In genomic region chr6:94859924-94860323, GRCh38 we compare ENCODE assay signal across 22 cellular contexts.
DNase-seq lines count a peak whose midpoint lies in the region; ATAC-seq, FAIRE-seq and TF ChIP-seq lines count a peak whose summit lies in the region.
"Had no signal": no experiment of that assay in that cellular context is flagged by ENCODE, and none has a peak within 500 bp of the region (broad histone marks: within the 10 kb centered on the region; RNA-seq: fewer than 3 reads in every experiment).

No MANE protein-coding gene starts in this region.

- H4K20me1 ChIP-seq in H9 (ENCODE audit: control insufficient read depth, insufficient read depth, insufficient read length), result no peaks in the 10 kb centered on the region

- no peak overlapping the region for H2BK20ac ChIP-seq in H9 (ENCODE audit: low read depth, low read length, poor library complexity, severe bottlenecking)

- no peak overlapping the region for H2AK5ac ChIP-seq in H9 (ENCODE audit: insufficient read length, low read length)
- H2AK5ac ChIP-seq in mesendoderm (ENCODE audit: low read length), result no peak overlapping the region

- no peaks in the 10 kb centered on the region for H3K23me2 ChIP-seq in H9 (ENCODE audit: insufficient read length, low read depth, low read length, poor library complexity, severe bottlenecking)

- H3K79me2 ChIP-seq in H9 (ENCODE audit: insufficient read depth, low read length) (no peaks in the 10 kb centered on the region), mesendoderm (ENCODE audit: control insufficient read depth, insufficient read depth, low read length) (no peaks in the 10 kb centered on the region)

- H3K36me3 ChIP-seq in endodermal cell (ENCODE audit: control insufficient read depth, insufficient read depth, low read length), result no peaks in the 10 kb centered on the region
- H3K36me3 ChIP-seq in mesendoderm (ENCODE audit: control insufficient read depth, insufficient read depth, low read length), result no peaks in the 10 kb centered on the region
- H3K36me3 ChIP-seq in kidney (ENCODE audit: control insufficient read depth in 1 of 2, insufficient read depth in 2 of 2, low read length in 2 of 2), result no peaks in the 10 kb centered on the region
- H3K36me3 ChIP-seq in body of pancreas (replicated peaks in 1 of 2; ENCODE audit: insufficient read depth in 1 of 2, low read depth in 2 of 2), result no peaks in the 10 kb centered on the region
- H3K36me3 ChIP-seq: BE2C, HAP-1 had no signal

- H3K56ac ChIP-seq in H9 (ENCODE audit: insufficient read length, low read depth, low read length) (no peak overlapping the region), mesendoderm (ENCODE audit: low read length) (no peak overlapping the region)

- H3K27me3 Mint-ChIP-seq in H9 (ENCODE audit: low read depth) (no peaks in the 10 kb centered on the region), endodermal cell (ENCODE audit: insufficient read depth) (no peaks in the 10 kb centered on the region)
- H3K27me3 Mint-ChIP-seq: CD4-positive, CD25-positive, alpha-beta regulatory T cell; CD8-positive, alpha-beta memory T cell had no signal

- no peak overlapping the region for H3K23ac ChIP-seq in H9 (ENCODE audit: insufficient read length, low read depth, low read length)
- no peak overlapping the region for H3K23ac ChIP-seq in mesendoderm (ENCODE audit: low read length)

- H3K4ac ChIP-seq in H9 (ENCODE audit: low read depth, low read length) (no peak overlapping the region), mesendoderm (ENCODE audit: low read depth, low read length) (no peak overlapping the region)

- H3K27ac Mint-ChIP-seq in H9, result peak overlapping the region; percentile 16 to 55 (median 20); a peak in 3 of 7 replicates
- H3K27ac Mint-ChIP-seq in endodermal cell, result peak overlapping the region; percentile 40
- H3K27ac Mint-ChIP-seq: CD4-positive, CD25-positive, alpha-beta regulatory T cell; CD8-positive, alpha-beta memory T cell had no signal

- H3K14ac ChIP-seq in H9 (ENCODE audit: insufficient read depth, low read length), result no peak overlapping the region

- H3K18ac ChIP-seq in H9 (ENCODE audit: insufficient read length, low read depth, low read length) (no peak overlapping the region), mesendoderm (ENCODE audit: low read length) (no peak overlapping the region)

- H3K9ac ChIP-seq in H9 (ENCODE audit: extremely low read depth, insufficient read length, low read length), result no peak overlapping the region
- no peak overlapping the region for H3K9ac ChIP-seq in endodermal cell (ENCODE audit: extremely low read depth, low read length, poor library complexity, severe bottlenecking)
- H3K9ac ChIP-seq in mesendoderm (ENCODE audit: low read length), result no peak overlapping the region
- H3K9ac ChIP-seq in kidney (ENCODE audit: low read length in 2 of 2), result no peak overlapping the region
- H3K9ac ChIP-seq: GM23248 had no signal

- no peak overlapping the region for H3T11ph ChIP-seq in H9 (ENCODE audit: low read length)

- H3K9me3 Mint-ChIP-seq in H9, result peaks cover 0 to 3% of the 10 kb centered on the region in 2 experiments; a peak in 1 of 5 replicates
- H3K9me3 Mint-ChIP-seq in endodermal cell, result peaks cover 2% of the 10 kb centered on the region

- intact Hi-C loops in kidney (cut with DNase I) (no loop called here), body of pancreas (cut with DNase I) (no loop called here)

- H3K27me3 ChIP-seq in H9 (ENCODE audit: insufficient read depth, low read length) (no peaks in the 10 kb centered on the region), endodermal cell (ENCODE audit: control insufficient read depth, insufficient read depth, low read length, poor library complexity, severe bottlenecking) (no peaks in the 10 kb centered on the region), mesendoderm (ENCODE audit: insufficient read depth, low read length, poor library complexity) (no peaks in the 10 kb centered on the region), body of pancreas (no peaks in the 10 kb centered on the region)
- H3K27me3 ChIP-seq: BE2C had no signal

- no CpG with 5 or more reads among the region's 4 CpGs for WGBS in H9 (ENCODE audit: extremely low coverage, insufficient read length, low lambda C conversion rate)
- 92 to 97% methylated on average over 2 to 4 of the region's 4 CpGs for WGBS in endodermal cell (ENCODE audit: insufficient coverage in 1 of 2, insufficient read length in 1 of 2), 2 experiments
- WGBS in mesendoderm (ENCODE audit: extremely low coverage, insufficient coverage, low lambda C conversion rate), result no CpG with 5 or more reads among the region's 4 CpGs
- WGBS in body of pancreas, 2 donors, result 63 to 65% methylated on average over 4 of the region's 4 CpGs

- TF ChIP-seq POLR2A in body of pancreas (IDR thresholded peaks at IDR 0.05), result no peak

- H3K4me2 ChIP-seq in H9 (ENCODE audit: insufficient read depth, insufficient read length, low read length) (no peak overlapping the region), mesendoderm (ENCODE audit: low read length) (no peak overlapping the region)

- ATAC-seq in GM21526 (IDR thresholded peaks at IDR 0.05; ENCODE audit: low FRiP score, unreplicated experiment), result no peak
- ATAC-seq in body of pancreas, result no peak
- ATAC-seq: GM12878 had no signal

- H3K4me3 ChIP-seq in endodermal cell (ENCODE audit: low read length) (no peak overlapping the region), mesendoderm (ENCODE audit: low read length) (no peak overlapping the region), kidney (ENCODE audit: low read length in 2 of 2) (no peak overlapping the region), body of pancreas (no peak overlapping the region)
- H3K4me3 ChIP-seq: GM12878, GM23248, HAP-1 had no signal

- no peak overlapping the region for H4K91ac ChIP-seq in H9 (ENCODE audit: insufficient read length, low read depth, low read length)

- no peak overlapping the region for H4K8ac ChIP-seq in H9 (replicated peaks; ENCODE audit: insufficient read length, low read depth, low read length)
- no peak overlapping the region for H4K8ac ChIP-seq in mesendoderm (ENCODE audit: low read depth, low read length)

- H3K36me3 Mint-ChIP-seq in H9 (ENCODE audit: insufficient read depth in 1 of 3, low read depth in 3 of 3) (no peaks in the 10 kb centered on the region; a peak in 1 of 7 replicates), endodermal cell (ENCODE audit: low read depth) (no peaks in the 10 kb centered on the region)
- H3K36me3 Mint-ChIP-seq: CD4-positive, CD25-positive, alpha-beta regulatory T cell; CD8-positive, alpha-beta memory T cell had no signal

- H2BK120ac ChIP-seq in H9 (ENCODE audit: low read depth, low read length, poor library complexity, severe bottlenecking) (no peak overlapping the region), mesendoderm (ENCODE audit: low read depth, low read length) (no peak overlapping the region)

- H2BK12ac ChIP-seq in H9 (ENCODE audit: insufficient read length, low read depth, low read length), result no peak overlapping the region

- DNase-seq in H9 (peak; percentile 31), endodermal cell (peak; percentile 64), mesendoderm (peak; percentile 37), kidney (no peak), body of pancreas (no peak)
- DNase-seq: ACHN; BE2C; C1 segment of cervical spinal cord; CD4-positive, CD25-positive, alpha-beta regulatory T cell; CD8-positive, alpha-beta memory T cell; COR-L47; DMS 273 treated with DMSO at 0.1 percent for 48 hours; DMS53; DND-41; EL; GM23248 had no signal

- H3K9me3 ChIP-seq in H9 (ENCODE audit: control insufficient read depth, low read depth, low read length) (no peaks in the 10 kb centered on the region), endodermal cell (ENCODE audit: control insufficient read depth, low read length) (no peaks in the 10 kb centered on the region), kidney (ENCODE audit: control insufficient read depth in 1 of 2, low read length in 2 of 2) (no peaks in the 10 kb centered on the region), body of pancreas (no peaks in the 10 kb centered on the region)
- H3K9me3 ChIP-seq: BE2C, HAP-1 had no signal

- H3K4me3 Mint-ChIP-seq in H9 (no peak overlapping the region), endodermal cell (no peak overlapping the region)
- H3K4me3 Mint-ChIP-seq: CD4-positive, CD25-positive, alpha-beta regulatory T cell; CD8-positive, alpha-beta memory T cell had no signal

- H4K5ac ChIP-seq in H9 (ENCODE audit: insufficient read length, low read depth, low read length) (no peak overlapping the region), mesendoderm (ENCODE audit: low read length) (no peak overlapping the region)

- H2BK5ac ChIP-seq in H9 (ENCODE audit: insufficient read length, low read length) (no peak overlapping the region), mesendoderm (ENCODE audit: low read length) (no peak overlapping the region)

- peak overlapping the region; percentile 29 for H2AFZ ChIP-seq in H9 (ENCODE audit: low read length)
- H2AFZ ChIP-seq: GM23248 had no signal

- FAIRE-seq in kidney (lab: Jason Lieb, UNC), result no peak
- FAIRE-seq: A204.1, GM12878, GM19239 had no signal

- H2BK15ac ChIP-seq in H9 (ENCODE audit: low read depth, low read length) (no peak overlapping the region), mesendoderm (replicated peaks; ENCODE audit: low read depth) (no peak overlapping the region)

- TF ChIP-seq CTCF in H9 (conservative IDR thresholded peaks at IDR 0.05) (no peak), endodermal cell (conservative IDR thresholded peaks at IDR 0.05) (no peak), kidney (IDR thresholded peaks at IDR 0.05; ENCODE audit: borderline replicate concordance, extremely low read depth, insufficient read depth) (no peak), body of pancreas (IDR thresholded peaks at IDR 0.05) (no peak)

- peaks cover 3% of the 10 kb centered on the region; the same call in 1 of the 2 replicates for H3K4me1 ChIP-seq in H9 (ENCODE audit: insufficient read depth, low read length)
- no peaks in the 10 kb centered on the region for H3K4me1 ChIP-seq in endodermal cell (ENCODE audit: control insufficient read depth, insufficient read depth, low read length)
- peaks cover 4% of the 10 kb centered on the region for H3K4me1 ChIP-seq in mesendoderm (ENCODE audit: control insufficient read depth, low read depth, low read length)
- H3K4me1 ChIP-seq in kidney (ENCODE audit: control insufficient read depth in 1 of 2, insufficient read depth in 1 of 2, low read depth in 1 of 2, low read length in 2 of 2), result no peaks in the 10 kb centered on the region
- H3K4me1 ChIP-seq in body of pancreas, result no peaks in the 10 kb centered on the region
- H3K4me1 ChIP-seq: BE2C, HAP-1 had no signal

- H3K27ac ChIP-seq in H9 (ENCODE audit: insufficient read length, low read depth, low read length), result no peak overlapping the region
- no peak overlapping the region for H3K27ac ChIP-seq in endodermal cell (ENCODE audit: low read depth, low read length)
- H3K27ac ChIP-seq in mesendoderm (ENCODE audit: low read depth, low read length), result no peak overlapping the region
- no peak overlapping the region for H3K27ac ChIP-seq in kidney (ENCODE audit: low read depth in 2 of 2, low read length in 2 of 2)
- H3K27ac ChIP-seq in body of pancreas, result no peak overlapping the region
- H3K27ac ChIP-seq: GM23248, HL-60 had no signal

- H3K79me1 ChIP-seq in H9 (ENCODE audit: insufficient read depth, low read depth, low read length, poor library complexity, severe bottlenecking), result no peaks in the 10 kb centered on the region
- H3K79me1 ChIP-seq in mesendoderm (ENCODE audit: low read length), result no peaks in the 10 kb centered on the region

- H3K4me1 Mint-ChIP-seq in H9 (peaks cover 13% of the 10 kb centered on the region in 2 experiments), endodermal cell (peaks cover 11% of the 10 kb centered on the region)
- H3K4me1 Mint-ChIP-seq: CD4-positive, CD25-positive, alpha-beta regulatory T cell; CD8-positive, alpha-beta memory T cell had no signal

Comparison
In these comparisons a context has a peak if more than half of its experiments do, and no peak if none do; other contexts are left out.
1. DNase-seq: peak in H9 (single experiment), endodermal cell (single experiment) and mesendoderm (single experiment); none in kidney (single experiment) and body of pancreas (0 of 4).